Comparison of ENCODE assay signal across 1 cellular context in the genomic region with DNA sequence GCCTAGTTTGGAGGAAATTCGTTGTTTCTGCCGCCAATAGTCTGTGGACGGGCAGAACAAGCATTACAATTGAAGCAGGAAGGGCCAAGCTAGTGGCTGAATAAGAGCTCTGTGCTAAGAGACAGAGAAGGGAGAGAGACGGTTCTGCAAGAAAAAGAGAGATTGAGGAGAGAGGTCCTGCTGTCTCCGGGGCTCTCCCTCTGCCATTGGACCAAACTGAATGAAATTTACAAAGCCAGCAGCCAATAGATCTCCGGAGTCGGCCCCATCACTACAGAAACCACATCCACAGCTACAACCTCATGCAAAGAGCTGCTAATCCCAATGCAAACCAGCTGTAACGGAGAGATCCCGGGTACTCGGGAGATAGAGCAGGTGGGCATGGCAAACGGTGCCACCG.
TF ChIP-seq lines count a peak whose summit lies in the region.

A gene (minus strand): TSS at position 148 of the 400 bp plus-strand sequence. CDS start 77,401 bp downstream, outside the sequence.

TF ChIP-seq in H1, 55 proteins besides CTCF, POLR2A, EP300 and RAD21 (continued from another document):
- peak; percentile 37; the same call in 1 of the 2 replicates for TF ChIP-seq POLR2AphosphoS5 (IDR thresholded peaks at IDR 0.05; ENCODE audit: low read depth, low read length)
- no peak for TF ChIP-seq TCF12 (IDR thresholded peaks at IDR 0.05; ENCODE audit: low read depth, low read length)
- TF ChIP-seq TAF1 (IDR thresholded peaks at IDR 0.05; ENCODE audit: low read depth, low read length), result peak; percentile 71; the same call in 1 of the 2 replicates
- TF ChIP-seq SP2 (IDR thresholded peaks at IDR 0.05; ENCODE audit: low read length), result no peak
- no peak for TF ChIP-seq KDM5A (IDR thresholded peaks at IDR 0.05; ENCODE audit: low read length)
- no peak for TF ChIP-seq BRCA1 (IDR thresholded peaks at IDR 0.05; ENCODE audit: low read depth, low read length)
- no peak for TF ChIP-seq CBX8 (IDR thresholded peaks at IDR 0.05; ENCODE audit: borderline replicate concordance, low read depth, low read length)
- TF ChIP-seq SIX5 (IDR thresholded peaks at IDR 0.05; ENCODE audit: low read depth, low read length), result no peak
- TF ChIP-seq RXRA (IDR thresholded peaks at IDR 0.05; ENCODE audit: insufficient read depth, low read depth, low read length), result no peak
- TF ChIP-seq, protein P1, sequence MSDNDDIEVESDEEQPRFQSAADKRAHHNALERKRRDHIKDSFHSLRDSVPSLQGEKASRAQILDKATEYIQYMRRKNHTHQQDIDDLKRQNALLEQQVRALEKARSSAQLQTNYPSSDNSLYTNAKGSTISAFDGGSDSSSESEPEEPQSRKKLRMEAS (IDR thresholded peaks at IDR 0.05), result peak; percentile 53; the same call in 1 of the 2 replicates
- peak; percentile 37 for TF ChIP-seq TAF7 (optimal IDR thresholded peaks at IDR 0.05; ENCODE audit: borderline replicate concordance, low read depth, low read length)
- TF ChIP-seq TBP (IDR thresholded peaks at IDR 0.05; ENCODE audit: low read depth, low read length), result peak; percentile 52; the same call in 1 of the 2 replicates
